ENCODE assay signal across 7 cellular contexts in the genomic region with DNA sequence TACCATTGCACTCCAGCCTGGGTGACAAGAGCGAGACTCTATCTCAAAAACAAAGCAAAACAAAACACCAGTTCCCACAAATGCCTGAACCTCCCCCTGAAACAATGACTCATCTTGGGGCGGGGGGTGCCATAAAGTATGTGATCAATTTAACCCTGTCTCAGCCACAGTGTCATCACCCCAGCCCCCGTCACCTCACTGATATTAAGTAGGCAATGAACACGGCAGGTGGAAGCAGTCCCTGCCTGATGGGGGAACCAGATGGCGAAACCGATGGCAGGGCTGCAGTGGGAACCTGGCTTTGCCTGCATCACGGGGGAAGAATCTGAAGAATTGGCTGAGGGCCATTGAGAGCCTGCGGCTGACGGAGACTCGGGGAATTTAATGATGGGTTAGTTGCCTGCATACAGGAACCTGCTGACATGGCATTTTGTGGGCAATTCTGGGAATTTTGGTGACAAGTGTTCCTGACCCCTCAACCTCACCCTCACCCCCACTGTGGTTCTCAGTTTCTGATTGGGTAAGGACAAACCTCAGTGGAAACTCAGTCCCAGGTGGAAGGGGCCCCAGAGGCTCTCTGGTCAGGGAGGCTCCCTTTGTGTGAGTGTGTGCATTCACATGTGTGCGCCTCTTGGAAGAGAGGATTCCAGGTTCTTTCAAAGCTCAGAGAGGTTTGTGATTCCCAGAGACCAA. TPM values are rescaled to one million over a fixed set of nuclear protein-coding genes. Genes with fewer than 3 reads are reported as not detected.
DNase-seq lines count a peak whose midpoint lies in the region; ATAC-seq and TF ChIP-seq lines count a peak whose summit lies in the region.

No MANE protein-coding gene starts in this region.

- H2BK5ac ChIP-seq in trophoblast cell (ENCODE audit: low read depth, low read length, poor library complexity), result no peak overlapping the region

- DNase-seq in GM04504 (ENCODE audit: low read depth) (peak; percentile 84), NCI-H69 (lab: John Stamatoyannopoulos, UW) (peak; percentile 89), cerebellar cortex (ENCODE audit: low spot score) (peak; percentile 85), trophoblast cell (peak; percentile 95 to 98), HEK293T (ENCODE audit: extremely low spot score) (no peak)
- no peak for DNase-seq in activated effector memory CD4-positive, alpha-beta T cell treated with anti-CD3 and anti-CD28 coated beads, Interleukin-2, amount 50 U/mL, for 16 hours

- H3K4me3 ChIP-seq in trophoblast cell (ENCODE audit: low read depth, low read length), result no peak overlapping the region

- H3K4me1 ChIP-seq in trophoblast cell (ENCODE audit: control insufficient read depth in 1 of 2, insufficient read depth in 2 of 2, low read length in 2 of 2), result peaks cover 18 to 19% of the 10 kb centered on the region in 2 experiments

- peaks cover 6% of the 10 kb centered on the region for H3K79me1 ChIP-seq in trophoblast cell (ENCODE audit: low read length)

- POLR2A ChIA-PET in HEK293T (lab: Yijun Ruan, JAX), result no interaction called here

- no peak overlapping the region for H4K12ac ChIP-seq in trophoblast cell (ENCODE audit: low read depth, low read length)

- H2BK120ac ChIP-seq in trophoblast cell (ENCODE audit: insufficient read depth, low read length, poor library complexity), result peak overlapping the region; percentile 12

- no peak overlapping the region for H3K14ac ChIP-seq in trophoblast cell (ENCODE audit: low read length)

- ATAC-seq in HG02763 (IDR thresholded peaks at IDR 0.05; ENCODE audit: unreplicated experiment), result no peak

- no peak overlapping the region for H3K9ac ChIP-seq in trophoblast cell (ENCODE audit: low read length)

- H4K91ac ChIP-seq in trophoblast cell (ENCODE audit: low read depth, low read length), result no peak overlapping the region

- no CpG with 5 or more reads among the region's 11 CpGs for WGBS in trophoblast cell (ENCODE audit: extremely low coverage, insufficient coverage, insufficient read length)

- no peak overlapping the region for H3K4ac ChIP-seq in trophoblast cell (ENCODE audit: low read depth, low read length)

- H3K79me2 ChIP-seq in trophoblast cell (ENCODE audit: control insufficient read depth, insufficient read depth, low read length, poor library complexity), result no peaks in the 10 kb centered on the region

- no peak overlapping the region for H2BK12ac ChIP-seq in trophoblast cell (ENCODE audit: low read length)

- H3K27me3 ChIP-seq in trophoblast cell (ENCODE audit: insufficient read depth, low read length), result no peaks in the 10 kb centered on the region

- no peak overlapping the region for H3K4me2 ChIP-seq in trophoblast cell (ENCODE audit: low read length)

- CTCF ChIA-PET in HEK293T (lab: Yijun Ruan, JAX), result no interaction called here

- no peaks in the 10 kb centered on the region for H3K36me3 ChIP-seq in trophoblast cell (ENCODE audit: control insufficient read depth in 1 of 2, insufficient read depth in 2 of 2, low read length in 2 of 2)

- no peak overlapping the region for H2AK5ac ChIP-seq in trophoblast cell (ENCODE audit: low read length)

- no peak overlapping the region for H3K18ac ChIP-seq in trophoblast cell (ENCODE audit: low read length)

- peak overlapping the region; percentile 26 for H3K27ac ChIP-seq in trophoblast cell (ENCODE audit: low read depth, low read length)

- H3K23ac ChIP-seq in trophoblast cell (ENCODE audit: low read length), result no peak overlapping the region

- H4K8ac ChIP-seq in trophoblast cell (ENCODE audit: low read depth, low read length), result no peak overlapping the region

- no peak overlapping the region for H2AFZ ChIP-seq in trophoblast cell (ENCODE audit: insufficient read depth, low read length, poor library complexity)

- no peaks in the 10 kb centered on the region for H3K9me3 ChIP-seq in trophoblast cell (ENCODE audit: insufficient read depth, low read depth, low read length)

TF ChIP-seq in HEK293T, 16 proteins besides CTCF, POLR2A, EP300 and RAD21:
- TF ChIP-seq FOXK2 (IDR thresholded peaks at IDR 0.05) (no peak), ZNF384 (IDR thresholded peaks at IDR 0.05) (no peak), HDGF (IDR thresholded peaks at IDR 0.05; ENCODE audit: borderline replicate concordance) (no peak), FOXA1 (IDR thresholded peaks at IDR 0.05) (no peak), FOXM1 (IDR thresholded peaks at IDR 0.05; ENCODE audit: borderline replicate concordance) (no peak), BHLHE40 (IDR thresholded peaks at IDR 0.05; ENCODE audit: borderline replicate concordance) (no peak)

RNA-seq across cellular contexts. Expression of a gene that starts 39.1 kb away (rescaled TPM):
- polyA plus RNA-seq in trophoblast cell (2013), result 0.01 TPM in 2 replicates

Comparison
In these comparisons a context has a peak if more than half of its experiments do, and no peak if none do; other contexts are left out.
1. DNase-seq: peak in GM04504 (single experiment), NCI-H69 (single experiment), cerebellar cortex (single experiment) and trophoblast cell (2 of 2); none in activated effector memory CD4-positive, alpha-beta T cell treated with anti-CD3 and anti-CD28 coated beads, Interleukin-2, amount 50 U/mL, for 16 hours (single experiment) and HEK293T (single experiment).